Comparison of ENCODE assay signal across 8 cellular contexts in the genomic region with DNA sequence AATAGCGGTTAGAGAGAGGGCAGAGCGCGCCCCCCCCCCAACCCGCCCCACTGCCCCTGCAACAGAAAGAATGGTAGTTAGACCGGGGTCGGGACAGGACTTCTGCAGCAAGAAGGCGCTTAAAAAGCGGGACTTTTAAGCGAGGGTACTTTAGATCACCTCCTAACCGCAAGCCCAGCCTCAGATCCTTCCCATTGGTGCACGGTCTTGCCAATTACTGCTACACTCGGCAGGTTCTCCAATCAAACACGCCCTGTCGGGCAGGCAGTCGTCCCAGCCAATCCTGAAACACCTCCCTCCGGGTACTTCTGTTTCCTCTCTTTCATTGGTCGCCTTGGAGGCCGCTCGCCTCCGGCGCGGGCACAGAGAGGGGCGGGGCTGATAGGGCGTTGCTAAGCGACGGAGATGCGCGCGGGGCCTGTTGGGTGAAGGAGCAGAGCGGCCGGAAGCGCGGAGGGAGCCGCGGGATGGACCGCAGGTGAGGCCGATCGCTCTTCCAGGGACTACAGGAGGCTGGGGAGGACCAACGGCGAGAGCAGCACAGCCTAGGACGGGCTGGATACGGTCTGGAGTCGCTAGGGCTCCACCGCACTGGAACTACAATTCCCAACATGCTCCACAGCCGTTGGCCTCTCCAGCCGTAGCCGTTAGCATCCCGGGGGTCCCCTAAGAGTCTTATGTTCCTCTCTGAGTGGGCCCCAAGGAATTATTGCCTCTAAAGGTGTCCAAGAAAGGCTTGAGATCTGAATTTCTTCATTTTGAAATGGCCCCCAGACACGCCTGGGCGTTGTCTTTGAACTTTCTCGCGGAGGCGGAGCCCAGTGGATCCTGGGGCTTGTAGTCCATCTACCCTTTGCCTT. TPM values are rescaled to one million over a fixed set of nuclear protein-coding genes. Genes with fewer than 3 reads are reported as not detected.
DNase-seq lines count a peak whose midpoint lies in the region; ATAC-seq and TF ChIP-seq lines count a peak whose summit lies in the region.

TSS of gene PROSER3 (plus strand) at position 428 of the 860 bp plus-strand sequence. CDS start at position 468, 40 bp downstream.

- ATAC-seq in GM21528 (IDR thresholded peaks at IDR 0.05; ENCODE audit: low FRiP score, unreplicated experiment), result peak; percentile 91
- ATAC-seq in IMR-90 (ENCODE audit: low read depth), result peak; percentile 86

- H2BK20ac ChIP-seq in IMR-90 (ENCODE audit: low read depth, low read length), result peak within 1 kb of the TSS; percentile 47; the same call in 1 of the 2 replicates

- peaks cover 6% of the 10 kb centered on the region; the same call in 1 of the 2 replicates for H4K20me1 ChIP-seq in IMR-90 (ENCODE audit: insufficient read depth, low read length)

- peak within 1 kb of the TSS; percentile 97 for H3K27ac ChIP-seq in IMR-90 (ENCODE audit: insufficient read depth, low read length)

- peak within 1 kb of the TSS; percentile 93 for H3K4me2 ChIP-seq in IMR-90 (ENCODE audit: low read depth, low read length)

- peak; percentile 71 for TF ChIP-seq POLR2A in IMR-90 (IDR thresholded peaks at IDR 0.05; ENCODE audit: low read depth, low read length)

- POLR2A ChIA-PET in IMR-90 (lab: Charles Lee; ENCODE audit: unreplicated experiment), result no interaction called here

- peak within 1 kb of the TSS; percentile 68 for H3K18ac ChIP-seq in IMR-90 (ENCODE audit: low read depth, low read length)

- H3K9me1 ChIP-seq in IMR-90 (ENCODE audit: insufficient read depth, low read length), result peaks cover 20% of the 10 kb centered on the region; the same call in 1 of the 2 replicates

- DNase-seq in DMS 273 (lab: John Stamatoyannopoulos, UW; ENCODE audit: unreplicated experiment) (peak; percentile 100), IMR-90 (peak; percentile 100), OCI-M1 (lab: John Stamatoyannopoulos, UW) (peak; percentile 100), activated T-cell treated with anti-CD3 and anti-CD28 coated beads for 24 hours (ENCODE audit: low read depth) (peak; percentile 99), epidermal melanocyte (ENCODE audit: insufficient read length, low spot score) (peak; percentile 96), middle frontal gyrus (ENCODE audit: extremely low spot score, low spot score) (peak; percentile 97)
- DNase-seq in stimulated activated CD8-positive, alpha-beta memory T cell treated with anti-CD3 and anti-CD28 coated beads, Interleukin-2, amount 100 ng/mL, for 48 hours (ENCODE audit: low read depth in 2 of 2), result peak; percentile 94 to 98

- peak within 1 kb of the TSS; percentile 58 for H3K4me3 ChIP-seq in IMR-90 (ENCODE audit: insufficient read depth, low read depth, low read length)

- WGBS in IMR-90 (ENCODE audit: extremely low coverage in 2 of 2, insufficient read length in 1 of 2), 2 experiments, result 2% methylated on average over 14 of the region's 53 CpGs; no CpG with 5 or more reads in 1 of the 2 experiments

- peak within 1 kb of the TSS; percentile 96 for H3K14ac ChIP-seq in IMR-90 (replicated peaks; ENCODE audit: low read depth, low read length)

- TF ChIP-seq CTCF in IMR-90 (conservative IDR thresholded peaks at IDR 0.05; ENCODE audit: low read depth, low read length), result no peak

- H2AK9ac ChIP-seq in IMR-90 (replicated peaks; ENCODE audit: low read depth, low read length, poor library complexity), result peak within 1 kb of the TSS; percentile 95

- H2AFZ ChIP-seq in IMR-90 (replicated peaks; ENCODE audit: low read length, poor library complexity), result peak within 1 kb of the TSS; percentile 96

- H3K79me1 ChIP-seq in IMR-90 (ENCODE audit: low read depth in 1 of 2, low read length in 2 of 2), result peaks cover 35 to 64% of the 10 kb centered on the region in 2 experiments

- dilution Hi-C loops in IMR-90 (cut with HindIII; ENCODE audit: low sequenced_read_pairs, unreplicated experiment), result no loop called here

- peak within 1 kb of the TSS; percentile 90 for H3K9ac ChIP-seq in IMR-90 (ENCODE audit: low read depth, low read length)

- H3K4me1 ChIP-seq in IMR-90 (ENCODE audit: control insufficient read depth, insufficient read depth, low read length), result peaks cover 13% of the 10 kb centered on the region

- H3K56ac ChIP-seq in IMR-90 (ENCODE audit: extremely low read depth, insufficient read depth, low read length), result peak within 1 kb of the TSS; percentile 95

- H4K5ac ChIP-seq in IMR-90 (ENCODE audit: low read depth, low read length), result peak within 1 kb of the TSS; percentile 80

- H3K4ac ChIP-seq in IMR-90 (ENCODE audit: low read depth, low read length), result peak within 1 kb of the TSS; percentile 93

- intact Hi-C loops in IMR-90 (cut with micrococcal nuclease), result loop anchor here (2.0 to 5.0 kb wide), 2 partner anchors 17 to 174 kb away; partner anchors contain the start of gene ARHGAP33

- H3K27me3 ChIP-seq in IMR-90 (ENCODE audit: control insufficient read depth, insufficient read depth, low read length), result no peaks in the 10 kb centered on the region

- BruUV-seq in IMR-90 (replicated peaks; lab: Mats Ljungman, UMichigan), result TSS peak; percentile 74

- in situ Hi-C loops in IMR-90 (cut with MboI; ENCODE audit: low sequenced_read_pairs), result no loop called here

- peak within 1 kb of the TSS; percentile 96 for H2BK5ac ChIP-seq in IMR-90 (ENCODE audit: low read depth, low read length, poor library complexity, severe bottlenecking)

- CTCF ChIA-PET in IMR-90 (lab: Yijun Ruan, JAX), result interaction anchor here (0.6 kb wide), 1 partner anchor 173 kb away, joined by 3 read pairs; no protein-coding TSS in a partner anchor

- H3K9me3 ChIP-seq in IMR-90 (ENCODE audit: control insufficient read depth, insufficient read depth, low read length), result no peaks in the 10 kb centered on the region

- H3K23ac ChIP-seq in IMR-90 (ENCODE audit: low read depth, low read length), result peak within 1 kb of the TSS; percentile 96

- peak within 1 kb of the TSS; percentile 92 for H4K91ac ChIP-seq in IMR-90 (ENCODE audit: insufficient read depth, low read depth, low read length)

- H2BK15ac ChIP-seq in IMR-90 (ENCODE audit: low read depth, low read length), result peak within 1 kb of the TSS; percentile 56; the same call in 1 of the 3 replicates

- peak within 1 kb of the TSS; percentile 82 for H2AK5ac ChIP-seq in IMR-90 (ENCODE audit: low read depth, low read length)

- H4K8ac ChIP-seq in IMR-90 (ENCODE audit: low read depth in 2 of 2, low read length in 2 of 2), result peak within 1 kb of the TSS; percentile 80 to 99

- H3K36me3 ChIP-seq in IMR-90 (ENCODE audit: control insufficient read depth, insufficient read depth, low read length), result peaks cover 28% of the 10 kb centered on the region

- H2BK120ac ChIP-seq in IMR-90 (ENCODE audit: low read depth, low read length), result peak within 1 kb of the TSS; percentile 92

- no peak for TF ChIP-seq RAD21 in IMR-90 (IDR thresholded peaks at IDR 0.05; ENCODE audit: low read length)

TF ChIP-seq in IMR-90, 13 proteins besides CTCF, POLR2A, EP300 and RAD21:
- TF ChIP-seq RCOR1 (IDR thresholded peaks at IDR 0.05; ENCODE audit: insufficient replicate concordance, low read length), result no peak
- peak; percentile 90; the same call in 1 of the 2 replicates for TF ChIP-seq FOS (IDR thresholded peaks at IDR 0.05; ENCODE audit: low read depth, low read length)
- TF ChIP-seq USF2 (IDR thresholded peaks at IDR 0.05; ENCODE audit: low read depth, low read length), result peak; percentile 29; the same call in 1 of the 2 replicates
- peak; percentile 49; the same call in 1 of the 2 replicates for TF ChIP-seq MXI1 (IDR thresholded peaks at IDR 0.05; ENCODE audit: borderline replicate concordance, low read depth, low read length)
- TF ChIP-seq MAZ (IDR thresholded peaks at IDR 0.05; ENCODE audit: borderline replicate concordance, low read depth, low read length), result peak; percentile 77; the same call in 1 of the 2 replicates
- no peak for TF ChIP-seq RFX5 (IDR thresholded peaks at IDR 0.05; ENCODE audit: low read depth, low read length)

RNA-seq across cellular contexts. Expression of gene PROSER3, which starts in this region (rescaled TPM):
- 3.3 and 5.4 TPM in 2 replicates for total RNA-seq in IMR-90 (2012; rRNA removed)
- polyA plus RNA-seq in IMR-90 (2012; rRNA removed), result 17.9 and 21.8 TPM in 2 replicates
- 8.2 and 11.7 TPM in 2 replicates for polyA plus RNA-seq in IMR-90 (2012; cell fraction: cytosol; rRNA removed)
- 49.4 and 79.7 TPM in 2 replicates for polyA plus RNA-seq in IMR-90 (2012; cell fraction: nucleus; rRNA removed; ENCODE audit: low replicate concordance)

Comparison
In these comparisons a context has a peak if more than half of its experiments do, and no peak if none do; other contexts are left out.
1. Peak in every context shown above with its lines: DNase-seq, ATAC-seq, H3K4me3 ChIP-seq and H3K27ac ChIP-seq.